1 cellular context compared by ENCODE assay signal in the genomic region with DNA sequence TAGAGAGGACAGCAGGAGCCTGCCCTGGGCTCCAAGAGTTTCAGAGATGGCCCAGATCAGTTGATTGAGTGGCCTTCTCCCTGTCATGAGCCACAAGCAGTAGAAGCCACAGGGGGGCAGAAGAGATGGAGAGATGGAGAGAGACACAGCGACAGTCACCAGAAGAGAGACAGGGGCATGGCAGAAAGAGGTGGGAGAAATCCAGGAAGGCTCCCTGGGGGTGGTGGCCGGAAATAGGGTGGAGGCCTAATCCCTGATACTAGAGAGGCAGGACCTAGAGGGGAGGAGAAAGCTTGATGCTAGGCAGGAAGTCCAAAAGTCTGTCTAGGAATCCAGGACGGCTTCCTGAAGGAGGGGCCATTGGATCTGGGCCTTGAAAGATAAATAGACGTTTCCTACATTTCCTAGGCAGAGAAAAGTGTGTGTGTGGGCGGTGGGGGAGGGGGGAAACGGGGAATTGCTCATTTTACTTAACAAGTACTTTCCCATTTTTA.
TF ChIP-seq lines count a peak whose summit lies in the region.

No MANE protein-coding gene starts in this region.

TF ChIP-seq in K562, 482 proteins besides CTCF, POLR2A, EP300 and RAD21 (continued from another document and continues in another):
- TF ChIP-seq, protein P1, sequence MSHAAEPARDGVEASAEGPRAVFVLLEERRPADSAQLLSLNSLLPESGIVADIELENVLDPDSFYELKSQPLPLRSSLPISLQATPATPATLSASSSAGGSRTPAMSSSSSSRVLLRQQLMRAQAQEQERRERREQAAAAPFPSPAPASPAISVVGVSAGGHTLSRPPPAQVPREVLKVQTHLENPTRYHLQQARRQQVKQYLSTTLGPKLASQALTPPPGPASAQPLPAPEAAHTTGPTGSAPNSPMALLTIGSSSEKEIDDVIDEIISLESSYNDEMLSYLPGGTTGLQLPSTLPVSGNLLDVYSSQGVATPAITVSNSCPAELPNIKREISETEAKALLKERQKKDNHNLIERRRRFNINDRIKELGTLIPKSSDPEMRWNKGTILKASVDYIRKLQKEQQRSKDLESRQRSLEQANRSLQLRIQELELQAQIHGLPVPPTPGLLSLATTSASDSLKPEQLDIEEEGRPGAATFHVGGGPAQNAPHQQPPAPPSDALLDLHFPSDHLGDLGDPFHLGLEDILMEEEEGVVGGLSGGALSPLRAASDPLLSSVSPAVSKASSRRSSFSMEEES (CRISPR knock-in tag; IDR thresholded peaks at IDR 0.05) = no peak
- TF ChIP-seq, protein P2, sequence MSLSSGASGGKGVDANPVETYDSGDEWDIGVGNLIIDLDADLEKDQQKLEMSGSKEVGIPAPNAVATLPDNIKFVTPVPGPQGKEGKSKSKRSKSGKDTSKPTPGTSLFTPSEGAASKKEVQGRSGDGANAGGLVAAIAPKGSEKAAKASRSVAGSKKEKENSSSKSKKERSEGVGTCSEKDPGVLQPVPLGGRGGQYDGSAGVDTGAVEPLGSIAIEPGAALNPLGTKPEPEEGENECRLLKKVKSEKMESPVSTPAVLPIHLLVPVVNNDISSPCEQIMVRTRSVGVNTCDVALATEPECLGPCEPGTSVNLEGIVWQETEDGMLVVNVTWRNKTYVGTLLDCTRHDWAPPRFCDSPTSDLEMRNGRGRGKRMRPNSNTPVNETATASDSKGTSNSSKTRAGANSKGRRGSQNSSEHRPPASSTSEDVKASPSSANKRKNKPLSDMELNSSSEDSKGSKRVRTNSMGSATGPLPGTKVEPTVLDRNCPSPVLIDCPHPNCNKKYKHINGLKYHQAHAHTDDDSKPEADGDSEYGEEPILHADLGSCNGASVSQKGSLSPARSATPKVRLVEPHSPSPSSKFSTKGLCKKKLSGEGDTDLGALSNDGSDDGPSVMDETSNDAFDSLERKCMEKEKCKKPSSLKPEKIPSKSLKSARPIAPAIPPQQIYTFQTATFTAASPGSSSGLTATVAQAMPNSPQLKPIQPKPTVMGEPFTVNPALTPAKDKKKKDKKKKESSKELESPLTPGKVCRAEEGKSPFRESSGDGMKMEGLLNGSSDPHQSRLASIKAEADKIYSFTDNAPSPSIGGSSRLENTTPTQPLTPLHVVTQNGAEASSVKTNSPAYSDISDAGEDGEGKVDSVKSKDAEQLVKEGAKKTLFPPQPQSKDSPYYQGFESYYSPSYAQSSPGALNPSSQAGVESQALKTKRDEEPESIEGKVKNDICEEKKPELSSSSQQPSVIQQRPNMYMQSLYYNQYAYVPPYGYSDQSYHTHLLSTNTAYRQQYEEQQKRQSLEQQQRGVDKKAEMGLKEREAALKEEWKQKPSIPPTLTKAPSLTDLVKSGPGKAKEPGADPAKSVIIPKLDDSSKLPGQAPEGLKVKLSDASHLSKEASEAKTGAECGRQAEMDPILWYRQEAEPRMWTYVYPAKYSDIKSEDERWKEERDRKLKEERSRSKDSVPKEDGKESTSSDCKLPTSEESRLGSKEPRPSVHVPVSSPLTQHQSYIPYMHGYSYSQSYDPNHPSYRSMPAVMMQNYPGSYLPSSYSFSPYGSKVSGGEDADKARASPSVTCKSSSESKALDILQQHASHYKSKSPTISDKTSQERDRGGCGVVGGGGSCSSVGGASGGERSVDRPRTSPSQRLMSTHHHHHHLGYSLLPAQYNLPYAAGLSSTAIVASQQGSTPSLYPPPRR (CRISPR knock-in tag; IDR thresholded peaks at IDR 0.05; ENCODE audit: borderline replicate concordance) = no peak
- TF ChIP-seq RFX1 (IDR thresholded peaks at IDR 0.05) (no peak), MEIS2 (IDR thresholded peaks at IDR 0.05; ENCODE audit: partially characterized antibody) (peak; percentile 52), NFXL1 (CRISPR knock-in tag; IDR thresholded peaks at IDR 0.05) (no peak), ZBTB1 (CRISPR knock-in tag; IDR thresholded peaks at IDR 0.05; ENCODE audit: borderline replicate concordance, low read depth) (no peak), NFIX (CRISPR knock-in tag; IDR thresholded peaks at IDR 0.05; ENCODE audit: low read depth) (no peak), POLR3G (IDR thresholded peaks at IDR 0.05; ENCODE audit: extremely low read depth, insufficient read length, insufficient replicate concordance) (no peak), SP1 (CRISPR knock-in tag; IDR thresholded peaks at IDR 0.05) (no peak; the same call in 1 of the 2 replicates), RBM14 (IDR thresholded peaks at IDR 0.05; ENCODE audit: borderline replicate concordance, insufficient read depth, low read depth, low read length) (no peak), GABPB1 (CRISPR knock-in tag; IDR thresholded peaks at IDR 0.05) (peak; percentile 49; the same call in 1 of the 2 replicates), CBFA2T3 (IDR thresholded peaks at IDR 0.05) (peak; percentile 29; the same call in 1 of the 2 replicates), ZNF668 (CRISPR knock-in tag; IDR thresholded peaks at IDR 0.05) (no peak), MIER1 (IDR thresholded peaks at IDR 0.05; ENCODE audit: low read depth) (no peak), L3MBTL2 (IDR thresholded peaks at IDR 0.05) (no peak), FOXK2 (conservative IDR thresholded peaks at IDR 0.05 in 1 of 2, IDR thresholded peaks at IDR 0.05 in 1 of 2; ENCODE audit: low read depth in 2 of 2) (no peak), ZNF79 (CRISPR knock-in tag; IDR thresholded peaks at IDR 0.05; ENCODE audit: low read depth) (no peak), JUNB (CRISPR knock-in tag; conservative IDR thresholded peaks at IDR 0.05) (no peak), GATA2 (CRISPR knock-in tag; IDR thresholded peaks at IDR 0.05) (no peak), CBX2 (IDR thresholded peaks at IDR 0.05; ENCODE audit: insufficient read depth, low read length, poor library complexity, severe bottlenecking) (no peak), HMG20B (CRISPR knock-in tag; IDR thresholded peaks at IDR 0.05) (no peak), HMGN3 (IDR thresholded peaks at IDR 0.05; ENCODE audit: borderline replicate concordance, extremely low read depth, insufficient read length, low read depth, low read length) (no peak), SAFB (IDR thresholded peaks at IDR 0.05; ENCODE audit: borderline replicate concordance, low read depth, low read length) (no peak), ARNT (IDR thresholded peaks at IDR 0.05) (peak in 1 of 2 experiments; percentile 88; a peak in 2 of 4 replicates)
- TF ChIP-seq, protein P3, sequence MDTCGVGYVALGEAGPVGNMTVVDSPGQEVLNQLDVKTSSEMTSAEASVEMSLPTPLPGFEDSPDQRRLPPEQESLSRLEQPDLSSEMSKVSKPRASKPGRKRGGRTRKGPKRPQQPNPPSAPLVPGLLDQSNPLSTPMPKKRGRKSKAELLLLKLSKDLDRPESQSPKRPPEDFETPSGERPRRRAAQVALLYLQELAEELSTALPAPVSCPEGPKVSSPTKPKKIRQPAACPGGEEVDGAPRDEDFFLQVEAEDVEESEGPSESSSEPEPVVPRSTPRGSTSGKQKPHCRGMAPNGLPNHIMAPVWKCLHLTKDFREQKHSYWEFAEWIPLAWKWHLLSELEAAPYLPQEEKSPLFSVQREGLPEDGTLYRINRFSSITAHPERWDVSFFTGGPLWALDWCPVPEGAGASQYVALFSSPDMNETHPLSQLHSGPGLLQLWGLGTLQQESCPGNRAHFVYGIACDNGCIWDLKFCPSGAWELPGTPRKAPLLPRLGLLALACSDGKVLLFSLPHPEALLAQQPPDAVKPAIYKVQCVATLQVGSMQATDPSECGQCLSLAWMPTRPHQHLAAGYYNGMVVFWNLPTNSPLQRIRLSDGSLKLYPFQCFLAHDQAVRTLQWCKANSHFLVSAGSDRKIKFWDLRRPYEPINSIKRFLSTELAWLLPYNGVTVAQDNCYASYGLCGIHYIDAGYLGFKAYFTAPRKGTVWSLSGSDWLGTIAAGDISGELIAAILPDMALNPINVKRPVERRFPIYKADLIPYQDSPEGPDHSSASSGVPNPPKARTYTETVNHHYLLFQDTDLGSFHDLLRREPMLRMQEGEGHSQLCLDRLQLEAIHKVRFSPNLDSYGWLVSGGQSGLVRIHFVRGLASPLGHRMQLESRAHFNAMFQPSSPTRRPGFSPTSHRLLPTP (IDR thresholded peaks at IDR 0.05; ENCODE audit: borderline replicate concordance, extremely low read depth, insufficient read length) = peak; percentile 87
- TF ChIP-seq, protein P4, sequence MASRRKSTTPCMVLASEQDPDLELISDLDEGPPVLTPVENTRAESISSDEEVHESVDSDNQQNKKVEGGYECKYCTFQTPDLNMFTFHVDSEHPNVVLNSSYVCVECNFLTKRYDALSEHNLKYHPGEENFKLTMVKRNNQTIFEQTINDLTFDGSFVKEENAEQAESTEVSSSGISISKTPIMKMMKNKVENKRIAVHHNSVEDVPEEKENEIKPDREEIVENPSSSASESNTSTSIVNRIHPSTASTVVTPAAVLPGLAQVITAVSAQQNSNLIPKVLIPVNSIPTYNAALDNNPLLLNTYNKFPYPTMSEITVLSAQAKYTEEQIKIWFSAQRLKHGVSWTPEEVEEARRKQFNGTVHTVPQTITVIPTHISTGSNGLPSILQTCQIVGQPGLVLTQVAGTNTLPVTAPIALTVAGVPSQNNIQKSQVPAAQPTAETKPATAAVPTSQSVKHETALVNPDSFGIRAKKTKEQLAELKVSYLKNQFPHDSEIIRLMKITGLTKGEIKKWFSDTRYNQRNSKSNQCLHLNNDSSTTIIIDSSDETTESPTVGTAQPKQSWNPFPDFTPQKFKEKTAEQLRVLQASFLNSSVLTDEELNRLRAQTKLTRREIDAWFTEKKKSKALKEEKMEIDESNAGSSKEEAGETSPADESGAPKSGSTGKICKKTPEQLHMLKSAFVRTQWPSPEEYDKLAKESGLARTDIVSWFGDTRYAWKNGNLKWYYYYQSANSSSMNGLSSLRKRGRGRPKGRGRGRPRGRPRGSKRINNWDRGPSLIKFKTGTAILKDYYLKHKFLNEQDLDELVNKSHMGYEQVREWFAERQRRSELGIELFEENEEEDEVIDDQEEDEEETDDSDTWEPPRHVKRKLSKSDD (conservative IDR thresholded peaks at IDR 0.05; ENCODE audit: low read length) = no peak
- TF ChIP-seq, protein P5, sequence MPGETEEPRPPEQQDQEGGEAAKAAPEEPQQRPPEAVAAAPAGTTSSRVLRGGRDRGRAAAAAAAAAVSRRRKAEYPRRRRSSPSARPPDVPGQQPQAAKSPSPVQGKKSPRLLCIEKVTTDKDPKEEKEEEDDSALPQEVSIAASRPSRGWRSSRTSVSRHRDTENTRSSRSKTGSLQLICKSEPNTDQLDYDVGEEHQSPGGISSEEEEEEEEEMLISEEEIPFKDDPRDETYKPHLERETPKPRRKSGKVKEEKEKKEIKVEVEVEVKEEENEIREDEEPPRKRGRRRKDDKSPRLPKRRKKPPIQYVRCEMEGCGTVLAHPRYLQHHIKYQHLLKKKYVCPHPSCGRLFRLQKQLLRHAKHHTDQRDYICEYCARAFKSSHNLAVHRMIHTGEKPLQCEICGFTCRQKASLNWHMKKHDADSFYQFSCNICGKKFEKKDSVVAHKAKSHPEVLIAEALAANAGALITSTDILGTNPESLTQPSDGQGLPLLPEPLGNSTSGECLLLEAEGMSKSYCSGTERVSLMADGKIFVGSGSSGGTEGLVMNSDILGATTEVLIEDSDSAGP (CRISPR knock-in tag; IDR thresholded peaks at IDR 0.05) = no peak
- TF ChIP-seq, protein P6, sequence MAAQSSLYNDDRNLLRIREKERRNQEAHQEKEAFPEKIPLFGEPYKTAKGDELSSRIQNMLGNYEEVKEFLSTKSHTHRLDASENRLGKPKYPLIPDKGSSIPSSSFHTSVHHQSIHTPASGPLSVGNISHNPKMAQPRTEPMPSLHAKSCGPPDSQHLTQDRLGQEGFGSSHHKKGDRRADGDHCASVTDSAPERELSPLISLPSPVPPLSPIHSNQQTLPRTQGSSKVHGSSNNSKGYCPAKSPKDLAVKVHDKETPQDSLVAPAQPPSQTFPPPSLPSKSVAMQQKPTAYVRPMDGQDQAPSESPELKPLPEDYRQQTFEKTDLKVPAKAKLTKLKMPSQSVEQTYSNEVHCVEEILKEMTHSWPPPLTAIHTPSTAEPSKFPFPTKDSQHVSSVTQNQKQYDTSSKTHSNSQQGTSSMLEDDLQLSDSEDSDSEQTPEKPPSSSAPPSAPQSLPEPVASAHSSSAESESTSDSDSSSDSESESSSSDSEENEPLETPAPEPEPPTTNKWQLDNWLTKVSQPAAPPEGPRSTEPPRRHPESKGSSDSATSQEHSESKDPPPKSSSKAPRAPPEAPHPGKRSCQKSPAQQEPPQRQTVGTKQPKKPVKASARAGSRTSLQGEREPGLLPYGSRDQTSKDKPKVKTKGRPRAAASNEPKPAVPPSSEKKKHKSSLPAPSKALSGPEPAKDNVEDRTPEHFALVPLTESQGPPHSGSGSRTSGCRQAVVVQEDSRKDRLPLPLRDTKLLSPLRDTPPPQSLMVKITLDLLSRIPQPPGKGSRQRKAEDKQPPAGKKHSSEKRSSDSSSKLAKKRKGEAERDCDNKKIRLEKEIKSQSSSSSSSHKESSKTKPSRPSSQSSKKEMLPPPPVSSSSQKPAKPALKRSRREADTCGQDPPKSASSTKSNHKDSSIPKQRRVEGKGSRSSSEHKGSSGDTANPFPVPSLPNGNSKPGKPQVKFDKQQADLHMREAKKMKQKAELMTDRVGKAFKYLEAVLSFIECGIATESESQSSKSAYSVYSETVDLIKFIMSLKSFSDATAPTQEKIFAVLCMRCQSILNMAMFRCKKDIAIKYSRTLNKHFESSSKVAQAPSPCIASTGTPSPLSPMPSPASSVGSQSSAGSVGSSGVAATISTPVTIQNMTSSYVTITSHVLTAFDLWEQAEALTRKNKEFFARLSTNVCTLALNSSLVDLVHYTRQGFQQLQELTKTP (IDR thresholded peaks at IDR 0.05; ENCODE audit: low read depth in 1 of 2, partially characterized antibody in 2 of 2) = peak in 1 of 2 experiments; percentile 83
- TF ChIP-seq, protein P7, sequence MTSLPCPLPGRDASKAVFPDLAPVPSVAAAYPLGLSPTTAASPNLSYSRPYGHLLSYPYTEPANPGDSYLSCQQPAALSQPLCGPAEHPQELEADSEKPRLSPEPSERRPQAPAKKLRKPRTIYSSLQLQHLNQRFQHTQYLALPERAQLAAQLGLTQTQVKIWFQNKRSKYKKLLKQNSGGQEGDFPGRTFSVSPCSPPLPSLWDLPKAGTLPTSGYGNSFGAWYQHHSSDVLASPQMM (CRISPR knock-in tag; IDR thresholded peaks at IDR 0.05) = no peak
- TF ChIP-seq, protein P8, sequence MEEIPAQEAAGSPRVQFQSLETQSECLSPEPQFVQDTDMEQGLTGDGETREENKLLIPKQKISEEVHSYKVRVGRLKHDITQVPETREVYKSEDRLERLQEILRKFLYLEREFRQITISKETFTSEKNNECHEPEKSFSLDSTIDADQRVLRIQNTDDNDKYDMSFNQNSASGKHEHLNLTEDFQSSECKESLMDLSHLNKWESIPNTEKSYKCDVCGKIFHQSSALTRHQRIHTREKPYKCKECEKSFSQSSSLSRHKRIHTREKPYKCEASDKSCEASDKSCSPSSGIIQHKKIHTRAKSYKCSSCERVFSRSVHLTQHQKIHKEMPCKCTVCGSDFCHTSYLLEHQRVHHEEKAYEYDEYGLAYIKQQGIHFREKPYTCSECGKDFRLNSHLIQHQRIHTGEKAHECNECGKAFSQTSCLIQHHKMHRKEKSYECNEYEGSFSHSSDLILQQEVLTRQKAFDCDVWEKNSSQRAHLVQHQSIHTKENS (CRISPR knock-in tag; IDR thresholded peaks at IDR 0.05) = no peak
- TF ChIP-seq, protein P9, sequence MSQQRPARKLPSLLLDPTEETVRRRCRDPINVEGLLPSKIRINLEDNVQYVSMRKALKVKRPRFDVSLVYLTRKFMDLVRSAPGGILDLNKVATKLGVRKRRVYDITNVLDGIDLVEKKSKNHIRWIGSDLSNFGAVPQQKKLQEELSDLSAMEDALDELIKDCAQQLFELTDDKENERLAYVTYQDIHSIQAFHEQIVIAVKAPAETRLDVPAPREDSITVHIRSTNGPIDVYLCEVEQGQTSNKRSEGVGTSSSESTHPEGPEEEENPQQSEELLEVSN (IDR thresholded peaks at IDR 0.05; ENCODE audit: borderline replicate concordance in 1 of 2, extremely low read depth in 1 of 2, insufficient read depth in 1 of 2, insufficient read length in 1 of 2, low read depth in 1 of 2, low read length in 1 of 2, poor library complexity in 1 of 2, severe bottlenecking in 1 of 2) = no peak
